In the genomic region with DNA sequence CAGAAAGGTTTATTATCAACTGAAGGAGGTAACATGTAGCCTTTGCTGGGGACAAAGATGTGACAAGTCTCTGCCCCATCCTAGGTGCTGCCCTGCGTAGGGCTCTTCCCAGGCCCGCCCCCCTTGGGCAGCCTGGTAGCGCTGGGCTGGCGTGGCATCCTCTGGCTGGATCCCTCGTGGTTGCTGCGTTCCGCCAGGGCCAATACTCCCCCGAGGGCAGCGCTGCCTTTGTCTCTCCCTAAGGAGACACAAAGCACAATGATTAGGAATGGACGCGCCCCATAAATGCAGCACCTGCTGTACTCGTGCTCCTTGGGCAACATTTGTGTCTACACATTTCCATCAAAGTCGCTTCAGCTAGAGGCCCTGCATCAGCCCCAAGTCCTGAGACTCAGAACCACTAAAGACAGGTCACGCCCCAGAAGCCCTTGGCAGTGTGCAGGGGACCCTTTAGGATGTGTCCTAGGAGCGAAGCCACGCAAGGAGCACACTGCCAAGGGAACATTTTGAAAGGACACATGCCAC, we compare ENCODE assay signal across 27 cellular contexts. TPM values are rescaled to one million over a fixed set of nuclear protein-coding genes. Genes with fewer than 3 reads are reported as not detected.
"Had no signal": no experiment of that assay in that cellular context is flagged by ENCODE, and none has a peak within 500 bp of the region (broad histone marks: within the 10 kb centered on the region; RNA-seq: fewer than 3 reads in every experiment).

No MANE protein-coding gene starts in this region.

- H3K9me2 ChIP-seq: SK-N-SH had no signal

- H3K36me3 ChIP-seq: Peyer's patch, SJCRH30 had no signal

- H3K4me3 ChIP-seq: Peyer's patch, SJCRH30 had no signal

- ATAC-seq: activated T-helper 17 cell treated with anti-CD3 and anti-CD28 coated beads, Interleukin-2, amount 50 U/mL, for 72 hours had no signal

- H3K4me2 ChIP-seq: SK-N-SH had no signal

- H3K27ac ChIP-seq: Peyer's patch, RWPE1, SJCRH30, VCaP had no signal

- H3K4me1 ChIP-seq: Peyer's patch, SJCRH30 had no signal

- H3K27me3 ChIP-seq: Peyer's patch, SJCRH30 had no signal

- H3K9me3 ChIP-seq: Peyer's patch, SJCRH30, SK-N-SH had no signal

- H3K9ac ChIP-seq: SK-N-SH had no signal

- DNase-seq: activated CD4-positive, alpha-beta memory T cell treated with anti-CD3 and anti-CD28 coated beads for 36 hours; activated CD4-positive, alpha-beta T cell treated with anti-CD3 and anti-CD28 coated beads, Interleukin-2, amount 10 ng/mL, durations not matched to agents 7 days and 5 days; activated CD4-positive, CD25-positive, alpha-beta regulatory T cell; activated gamma-delta T cell; activated naive CD4-positive, alpha-beta T cell treated with anti-CD3 and anti-CD28 coated beads for 36 hours; amygdala; Kasumi-1; KBM-7; NCI-H1105 treated with DMSO at 0.1 percent for 48 hours; NCI-H1436 treated with DMSO at 0.1 percent for 48 hours; NCI-H187; NCI-H2081; NCI-H2171; NCI-H226; NCI-H510A treated with DMSO at 0.1 percent for 48 hours; NK-92 treated with Interleukin-12 subunit alpha and Interleukin-12 subunit beta, amount 100 ng/mL, for 24 hours; Peyer's patch; Right ventricle myocardium superior; SJCRH30; SK-N-SH; T-helper 1 cell had no signal

RNA-seq across cellular contexts. Expression of gene TUBA3D, which starts 8.1 kb away (rescaled TPM):
- total RNA-seq: activated CD4-positive, alpha-beta memory T cell treated with anti-CD3 and anti-CD28 coated beads for 36 hours; activated CD4-positive, alpha-beta T cell treated with anti-CD3 and anti-CD28 coated beads, Interleukin-2, amount 10 ng/mL, durations not matched to agents 7 days and 5 days; activated CD8-positive, alpha-beta memory T cell treated with anti-CD3 and anti-CD28 coated beads for 36 hours; activated naive CD4-positive, alpha-beta T cell treated with anti-CD3 and anti-CD28 coated beads for 36 hours; activated T-helper 17 cell treated with anti-CD3 and anti-CD28 coated beads, Interleukin-2, amount 50 U/mL, for 72 hours; astrocyte; SJCRH30; T-helper 2 cell treated with Interferon-gamma antibody and Interleukin-4, amounts not matched to agents 100 ng/mL and 5 ng/mL, for 36 hours had no signal
- polyA plus RNA-seq: SK-N-SH had no signal

RNA-seq across cellular contexts. Expression of gene CCDC74A, which starts 43.6 kb away (rescaled TPM):
- total RNA-seq: SJCRH30 had no signal
